Comparison of ENCODE assay signal across 8 cellular contexts in genomic region chr17:63445065-63445464, GRCh38. TPM values are rescaled to one million over a fixed set of nuclear protein-coding genes. Genes with fewer than 3 reads are reported as not detected.
A peak's percentile ranks its signal among the peaks of the same experiment; 100 is the strongest.
DNase-seq lines count a peak whose midpoint lies in the region; ATAC-seq and TF ChIP-seq lines count a peak whose summit lies in the region.

No MANE protein-coding gene starts in this region.

- intact Hi-C loops in lower leg skin (cut with DNase I; ENCODE audit: low total_unique reads) = no loop called here

- no peaks in the 10 kb centered on the region for H3K36me3 Mint-ChIP-seq in IgD-negative memory B cell
- H3K36me3 Mint-ChIP-seq in naive thymus-derived CD8-positive, alpha-beta T cell = no peaks in the 10 kb centered on the region

- H3K27me3 Mint-ChIP-seq in IgD-negative memory B cell = no peaks in the 10 kb centered on the region
- H3K27me3 Mint-ChIP-seq in naive thymus-derived CD8-positive, alpha-beta T cell = no peaks in the 10 kb centered on the region

- no peaks in the 10 kb centered on the region for H3K36me3 ChIP-seq in WERI-Rb-1

- no peaks in the 10 kb centered on the region for H3K9me3 ChIP-seq in WERI-Rb-1 (ENCODE audit: severe bottlenecking)

- no peak for ATAC-seq in naive thymus-derived CD8-positive, alpha-beta T cell

- no peak for TF ChIP-seq CTCF in C4-2B (conservative IDR thresholded peaks at IDR 0.05)
- TF ChIP-seq CTCF in coronary artery (IDR thresholded peaks at IDR 0.05) = no peak
- no peak for TF ChIP-seq CTCF in lower leg skin (IDR thresholded peaks at IDR 0.05)
- no peak for TF ChIP-seq CTCF in WERI-Rb-1 (IDR thresholded peaks at IDR 0.05; ENCODE audit: low read depth, low read length)

- no peak for DNase-seq in coronary artery (ENCODE audit: low spot score)
- DNase-seq in naive thymus-derived CD8-positive, alpha-beta T cell = no peak
- DNase-seq in NCI-H774 (lab: John Stamatoyannopoulos, UW) = no peak
- no peak for DNase-seq in lower leg skin (ENCODE audit: low spot score in 2 of 2)
- no peak for DNase-seq in SKM-1 treated with dmso at 0.1 percent for 144 hours (lab: John Stamatoyannopoulos, UW; ENCODE audit: unreplicated experiment)
- no peak for DNase-seq in WERI-Rb-1

- H3K27me3 ChIP-seq in WERI-Rb-1 (ENCODE audit: insufficient read depth, low read depth, severe bottlenecking) = no peaks in the 10 kb centered on the region

- WGBS in lower leg skin, 2 donors = 41 to 48% methylated on average over 7 of the region's 7 CpGs

- H3K9me3 Mint-ChIP-seq in IgD-negative memory B cell = no peaks in the 10 kb centered on the region
- H3K9me3 Mint-ChIP-seq in naive thymus-derived CD8-positive, alpha-beta T cell = no peaks in the 10 kb centered on the region

- peak overlapping the region; percentile 100 for H3K27ac ChIP-seq in C4-2B
- H3K27ac ChIP-seq in coronary artery = peak overlapping the region in 1 of 2 donors; percentile 88
- no peak overlapping the region for H3K27ac ChIP-seq in WERI-Rb-1

- POLR2A ChIA-PET in naive thymus-derived CD8-positive, alpha-beta T cell (lab: Charles Lee) = interaction anchor here (0.6 to 1.1 kb wide), 3 partner anchors 16 to 324 kb away, joined by 3 to 4 read pairs (median 4); partner anchors contain the start of gene MAP3K3

- H3K4me3 Mint-ChIP-seq in IgD-negative memory B cell = peak overlapping the region; percentile 80 to 92 (median 88)
- peak overlapping the region; percentile 68 to 89 (median 82) for H3K4me3 Mint-ChIP-seq in naive thymus-derived CD8-positive, alpha-beta T cell

- peaks cover 7 to 20% (median 11%) of the 10 kb centered on the region in 3 donors for H3K4me1 Mint-ChIP-seq in IgD-negative memory B cell
- H3K4me1 Mint-ChIP-seq in naive thymus-derived CD8-positive, alpha-beta T cell = peaks cover 22 to 38% (median 28%) of the 10 kb centered on the region in 4 donors

- peak overlapping the region; percentile 79 for H3K4me3 ChIP-seq in coronary artery
- no peak overlapping the region for H3K4me3 ChIP-seq in lower leg skin (ENCODE audit: low read depth, poor library complexity, severe bottlenecking)
- no peak overlapping the region for H3K4me3 ChIP-seq in WERI-Rb-1 (ENCODE audit: low read depth, low read length)

- peak overlapping the region; percentile 87 to 97 (median 92) for H3K27ac Mint-ChIP-seq in IgD-negative memory B cell
- peak overlapping the region; percentile 34 to 93 (median 78) for H3K27ac Mint-ChIP-seq in naive thymus-derived CD8-positive, alpha-beta T cell

- TF ChIP-seq POLR2A in lower leg skin (IDR thresholded peaks at IDR 0.05) = no peak

RNA-seq across cellular contexts. Expression of gene CYB561, which starts 1.0 kb away (rescaled TPM):
- 1.5 TPM for polyA plus RNA-seq in IgD-negative memory B cell
- total RNA-seq in naive thymus-derived CD8-positive, alpha-beta T cell = 1 to 10 TPM; 6.0 to 6.3 TPM
- polyA plus RNA-seq in naive thymus-derived CD8-positive, alpha-beta T cell = 10 to 100 TPM in 1 of 3 donors, 1 to 10 TPM in 2; 1.2 to 10.3 (median 3.0) TPM
- 10 to 100 TPM; 41.7 to 74.6 (median 56.4) TPM for total RNA-seq in lower leg skin

RNA-seq across cellular contexts. Expression of gene ACE, which starts 31.8 kb away (rescaled TPM):
- polyA plus RNA-seq in IgD-negative memory B cell = 2.0 TPM
- 1 to 10 TPM; 1.2 to 1.9 TPM for total RNA-seq in naive thymus-derived CD8-positive, alpha-beta T cell
- polyA plus RNA-seq in naive thymus-derived CD8-positive, alpha-beta T cell = under 1 TPM in 1 of 3 donors, not detected in 2; 0.15 TPM
- 10 to 100 TPM in 1 of 4 donors, 1 to 10 TPM in 3; 3.0 to 10.2 (median 7.2) TPM for total RNA-seq in lower leg skin

Comparison
In these comparisons a context has a peak if more than half of its experiments do, and no peak if none do; other contexts are left out.
1. RNA of gene CYB561, which starts 1.0 kb away (total RNA-seq): 41.7 to 74.6 TPM in lower leg skin; 6.0 to 6.3 TPM in naive thymus-derived CD8-positive, alpha-beta T cell; every median in the first group is over 4 times any median in the second.